ENCODE assay signal across 8 cellular contexts in the genomic region with DNA sequence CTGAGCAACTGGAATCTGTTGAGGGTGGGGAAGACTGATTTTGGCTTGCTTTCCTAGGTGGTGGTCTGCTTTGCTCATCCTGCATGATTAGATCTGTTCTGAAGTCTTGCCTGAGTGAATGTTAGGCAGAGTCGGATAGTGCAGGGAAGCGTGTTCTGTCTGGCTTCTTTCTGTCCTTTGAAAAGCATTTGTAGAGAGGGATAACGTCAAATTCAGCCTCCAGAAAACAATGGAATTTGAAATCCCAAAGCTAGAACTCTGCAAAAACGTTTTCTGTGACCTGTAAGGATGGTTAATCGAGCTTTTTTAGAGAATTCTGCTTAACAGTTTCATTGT. TPM values are rescaled to one million over a fixed set of nuclear protein-coding genes. Genes with fewer than 3 reads are reported as not detected.
A peak's percentile ranks its signal among the peaks of the same experiment; 100 is the strongest.
DNase-seq lines count a peak whose midpoint lies in the region; ATAC-seq and TF ChIP-seq lines count a peak whose summit lies in the region.

No MANE protein-coding gene starts in this region.

- TF ChIP-seq CTCF in SU-DHL-6 (IDR thresholded peaks at IDR 0.05; ENCODE audit: insufficient read depth, low read length, poor library complexity, severe bottlenecking) (no peak), fibroblast of villous mesenchyme (IDR thresholded peaks at IDR 0.05; ENCODE audit: insufficient read depth, low read depth, low read length) (no peak), psoas muscle (IDR thresholded peaks at IDR 0.05) (no peak)

- intact Hi-C loops in psoas muscle (cut with DNase I) = loop anchor here in 1 of 2 donors (5.0 kb wide), 2 partner anchors 85 to 105 kb away; no protein-coding TSS in a partner anchor

- peaks cover 17% of the 10 kb centered on the region for H4K20me1 ChIP-seq in SU-DHL-6 (ENCODE audit: low read depth, low read length)

- peak overlapping the region; percentile 90 for H3K4me2 ChIP-seq in SU-DHL-6 (ENCODE audit: low read depth, low read length, poor library complexity, severe bottlenecking)

- H3K9ac ChIP-seq in ES-I3 (ENCODE audit: low read depth, low read length) (peak overlapping the region; percentile 80), SU-DHL-6 (ENCODE audit: low read length) (peak overlapping the region; percentile 93)

- no peaks in the 10 kb centered on the region for H3K9me2 ChIP-seq in SU-DHL-6 (replicated peaks; ENCODE audit: insufficient read depth, low read length)

- H3F3A ChIP-seq in SU-DHL-6 (ENCODE audit: insufficient read depth) = no peaks in the 10 kb centered on the region

- ATAC-seq in psoas muscle (no peak), GM19035 (IDR thresholded peaks at IDR 0.05; ENCODE audit: unreplicated experiment) (no peak)

- H3K36me3 ChIP-seq in ES-I3 (ENCODE audit: insufficient read depth, low read length) (no peaks in the 10 kb centered on the region), SU-DHL-6 (ENCODE audit: low read length) (no peaks in the 10 kb centered on the region), psoas muscle (ENCODE audit: insufficient read depth in 1 of 2, low read depth in 1 of 2) (no peaks in the 10 kb centered on the region)

- H3K27me3 ChIP-seq in SU-DHL-6 (ENCODE audit: low read length) (no peaks in the 10 kb centered on the region), psoas muscle (ENCODE audit: insufficient read depth in 3 of 3, low read length in 2 of 3) (no peaks in the 10 kb centered on the region)

- WGBS in psoas muscle, 3 donors = 23 to 31% (median 27%) methylated on average over 5 of the region's 5 CpGs

- peaks cover 12% of the 10 kb centered on the region; the same call in 1 of the 2 replicates for H3K79me2 ChIP-seq in SU-DHL-6 (ENCODE audit: insufficient read depth, low read length)

- H3K27ac ChIP-seq in SU-DHL-6 (ENCODE audit: low read depth, low read length) = no peak overlapping the region
- peak overlapping the region; percentile 14 for H3K27ac ChIP-seq in psoas muscle

- no peaks in the 10 kb centered on the region for H3K9me3 ChIP-seq in ES-I3 (ENCODE audit: control insufficient read depth, insufficient read depth, low read length)
- H3K9me3 ChIP-seq in SU-DHL-6 (ENCODE audit: insufficient read depth, low read length) = no peaks in the 10 kb centered on the region
- no peaks in the 10 kb centered on the region for H3K9me3 ChIP-seq in psoas muscle

- H3K4me3 ChIP-seq in SU-DHL-6 (ENCODE audit: insufficient read depth, low read length, poor library complexity, severe bottlenecking) (peak overlapping the region; percentile 97), fibroblast of villous mesenchyme (ENCODE audit: low read depth, low read length) (peak overlapping the region; percentile 91), psoas muscle (peak overlapping the region; percentile 96)

- H3K4me1 ChIP-seq in ES-I3 (ENCODE audit: insufficient read depth, low read length) = 0 out of 2 replicates have a peak, but pooled peaks cover 9% of the 10 kb centered on the region
- H3K4me1 ChIP-seq in psoas muscle = peaks cover 10% of the 10 kb centered on the region

- no peak overlapping the region for H2AFZ ChIP-seq in SU-DHL-6 (ENCODE audit: low read depth, low read length, severe bottlenecking)

- no peak for DNase-seq in fibroblast of villous mesenchyme (ENCODE audit: low read depth)
- DNase-seq in psoas muscle = no peak
- no peak for DNase-seq in NCI-H146 (lab: John Stamatoyannopoulos, UW)
- no peak for DNase-seq in HuH-7 (ENCODE audit: low spot score)
- no peak for DNase-seq in NCI-H187 treated with DMSO at 0.1 percent for 48 hours (lab: John Stamatoyannopoulos, UW)

RNA-seq across cellular contexts. Expression of gene GLCE, which starts 1.4 kb away (rescaled TPM):
- total RNA-seq in fibroblast of villous mesenchyme = 17.7 and 21.6 TPM in 2 replicates
- 1 to 10 TPM; 2.5 to 5.2 (median 3.4) TPM for total RNA-seq in psoas muscle
- 1 to 10 TPM; 4.2 to 6.0 (median 4.4) TPM for polyA plus RNA-seq in psoas muscle
